ENCODE assay signal across 1 cellular context in genomic region chr17:59963738-59964454, GRCh38.
TF ChIP-seq lines count a peak whose summit lies in the region.

No MANE protein-coding gene starts in this region.

TF ChIP-seq in HepG2, 621 proteins besides CTCF, POLR2A, EP300 and RAD21 (continued from another document and continues in another):
- TF ChIP-seq, protein P1, sequence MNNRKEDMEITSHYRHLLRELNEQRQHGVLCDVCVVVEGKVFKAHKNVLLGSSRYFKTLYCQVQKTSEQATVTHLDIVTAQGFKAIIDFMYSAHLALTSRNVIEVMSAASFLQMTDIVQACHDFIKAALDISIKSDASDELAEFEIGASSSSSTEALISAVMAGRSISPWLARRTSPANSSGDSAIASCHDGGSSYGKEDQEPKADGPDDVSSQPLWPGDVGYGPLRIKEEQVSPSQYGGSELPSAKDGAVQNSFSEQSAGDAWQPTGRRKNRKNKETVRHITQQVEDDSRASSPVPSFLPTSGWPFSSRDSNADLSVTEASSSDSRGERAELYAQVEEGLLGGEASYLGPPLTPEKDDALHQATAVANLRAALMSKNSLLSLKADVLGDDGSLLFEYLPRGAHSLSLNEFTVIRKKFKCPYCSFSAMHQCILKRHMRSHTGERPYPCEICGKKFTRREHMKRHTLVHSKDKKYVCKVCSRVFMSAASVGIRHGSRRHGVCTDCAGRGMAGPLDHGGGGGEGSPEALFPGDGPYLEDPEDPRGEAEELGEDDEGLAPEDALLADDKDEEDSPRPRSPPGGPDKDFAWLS (CRISPR knock-in tag; IDR thresholded peaks at IDR 0.05; ENCODE audit: borderline replicate concordance) = no peak
- no peak for TF ChIP-seq RBAK (CRISPR knock-in tag; IDR thresholded peaks at IDR 0.05)
- no peak; the same call in 1 of the 2 replicates for TF ChIP-seq ZNF263 (CRISPR knock-in tag; IDR thresholded peaks at IDR 0.05)
- no peak for TF ChIP-seq ZNF850 (CRISPR knock-in tag; conservative IDR thresholded peaks at IDR 0.05)
- no peak for TF ChIP-seq MBNL3 (CRISPR knock-in tag; conservative IDR thresholded peaks at IDR 0.05)
- TF ChIP-seq CBX5 (CRISPR knock-in tag; IDR thresholded peaks at IDR 0.05; ENCODE audit: borderline replicate concordance) = no peak
- no peak for TF ChIP-seq NFYB (CRISPR knock-in tag; IDR thresholded peaks at IDR 0.05)
- no peak for TF ChIP-seq EZH2 (conservative IDR thresholded peaks at IDR 0.05; ENCODE audit: low read depth, low read length)
- no peak for TF ChIP-seq ATRX (CRISPR knock-in tag; IDR thresholded peaks at IDR 0.05; ENCODE audit: borderline replicate concordance)
- no peak for TF ChIP-seq SUZ12 (IDR thresholded peaks at IDR 0.05; ENCODE audit: low read depth, low read length)
- TF ChIP-seq KLF11 (CRISPR knock-in tag; IDR thresholded peaks at IDR 0.05) = no peak
- TF ChIP-seq CREB1 (IDR thresholded peaks at IDR 0.05) = no peak
- no peak for TF ChIP-seq CREB1 (CRISPR knock-in tag; IDR thresholded peaks at IDR 0.05)
- no peak for TF ChIP-seq POLR2AphosphoS2 (IDR thresholded peaks at IDR 0.05; ENCODE audit: low read depth, low read length)
- TF ChIP-seq BHLHE40 (IDR thresholded peaks at IDR 0.05; ENCODE audit: low read length) = no peak
- no peak for TF ChIP-seq KAT7 (CRISPR knock-in tag; IDR thresholded peaks at IDR 0.05; ENCODE audit: borderline replicate concordance)
- TF ChIP-seq ATAD3A (CRISPR knock-in tag; IDR thresholded peaks at IDR 0.05) = no peak
- no peak for TF ChIP-seq ARNT2 (CRISPR knock-in tag; IDR thresholded peaks at IDR 0.05; ENCODE audit: low read depth)
- TF ChIP-seq GZF1 (CRISPR knock-in tag; IDR thresholded peaks at IDR 0.05) = no peak
- TF ChIP-seq GATAD1 (CRISPR knock-in tag; IDR thresholded peaks at IDR 0.05) = 0 out of 2 replicates have a peak, but pooled peaks have one; percentile 7
- no peak for TF ChIP-seq AFF4 (CRISPR knock-in tag; IDR thresholded peaks at IDR 0.05)
- TF ChIP-seq, protein P2, sequence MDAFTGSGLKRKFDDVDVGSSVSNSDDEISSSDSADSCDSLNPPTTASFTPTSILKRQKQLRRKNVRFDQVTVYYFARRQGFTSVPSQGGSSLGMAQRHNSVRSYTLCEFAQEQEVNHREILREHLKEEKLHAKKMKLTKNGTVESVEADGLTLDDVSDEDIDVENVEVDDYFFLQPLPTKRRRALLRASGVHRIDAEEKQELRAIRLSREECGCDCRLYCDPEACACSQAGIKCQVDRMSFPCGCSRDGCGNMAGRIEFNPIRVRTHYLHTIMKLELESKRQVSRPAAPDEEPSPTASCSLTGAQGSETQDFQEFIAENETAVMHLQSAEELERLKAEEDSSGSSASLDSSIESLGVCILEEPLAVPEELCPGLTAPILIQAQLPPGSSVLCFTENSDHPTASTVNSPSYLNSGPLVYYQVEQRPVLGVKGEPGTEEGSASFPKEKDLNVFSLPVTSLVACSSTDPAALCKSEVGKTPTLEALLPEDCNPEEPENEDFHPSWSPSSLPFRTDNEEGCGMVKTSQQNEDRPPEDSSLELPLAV (CRISPR knock-in tag; conservative IDR thresholded peaks at IDR 0.05; ENCODE audit: low read depth) = no peak
- no peak for TF ChIP-seq ZNF674 (CRISPR knock-in tag; IDR thresholded peaks at IDR 0.05; ENCODE audit: low read depth)
- TF ChIP-seq PHF21A (CRISPR knock-in tag; IDR thresholded peaks at IDR 0.05) = no peak
- no peak for TF ChIP-seq ZC3H4 (CRISPR knock-in tag; IDR thresholded peaks at IDR 0.05; ENCODE audit: borderline replicate concordance)
- no peak for TF ChIP-seq ZNF343 (CRISPR knock-in tag; IDR thresholded peaks at IDR 0.05)
- no peak for TF ChIP-seq ZFX (CRISPR knock-in tag; IDR thresholded peaks at IDR 0.05; ENCODE audit: low read depth)
- no peak for TF ChIP-seq SRF (IDR thresholded peaks at IDR 0.05; ENCODE audit: low read depth, low read length)
- no peak for TF ChIP-seq U2AF1 (optimal IDR thresholded peaks at IDR 0.05; ENCODE audit: low read depth, low read length)
- TF ChIP-seq REXO4 (CRISPR knock-in tag; IDR thresholded peaks at IDR 0.05; ENCODE audit: borderline replicate concordance) = no peak
- TF ChIP-seq ZNF260 (CRISPR knock-in tag; IDR thresholded peaks at IDR 0.05; ENCODE audit: borderline replicate concordance, low read depth) = no peak
- TF ChIP-seq NFE2L1 (CRISPR knock-in tag; IDR thresholded peaks at IDR 0.05; ENCODE audit: borderline replicate concordance) = no peak
- TF ChIP-seq, protein P3, sequence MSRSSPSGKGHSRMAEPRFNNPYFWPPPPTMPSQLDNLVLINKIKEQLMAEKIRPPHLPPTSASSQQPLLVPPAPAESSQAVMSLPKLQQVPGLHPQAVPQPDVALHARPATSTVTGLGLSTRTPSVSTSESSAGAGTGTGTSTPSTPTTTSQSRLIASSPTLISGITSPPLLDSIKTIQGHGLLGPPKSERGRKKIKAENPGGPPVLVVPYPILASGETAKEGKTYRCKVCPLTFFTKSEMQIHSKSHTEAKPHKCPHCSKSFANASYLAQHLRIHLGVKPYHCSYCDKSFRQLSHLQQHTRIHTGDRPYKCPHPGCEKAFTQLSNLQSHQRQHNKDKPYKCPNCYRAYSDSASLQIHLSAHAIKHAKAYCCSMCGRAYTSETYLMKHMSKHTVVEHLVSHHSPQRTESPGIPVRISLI (CRISPR knock-in tag; IDR thresholded peaks at IDR 0.05; ENCODE audit: borderline replicate concordance) = no peak
- no peak for TF ChIP-seq SIN3B (IDR thresholded peaks at IDR 0.05; ENCODE audit: low read length)
- TF ChIP-seq, protein P4, sequence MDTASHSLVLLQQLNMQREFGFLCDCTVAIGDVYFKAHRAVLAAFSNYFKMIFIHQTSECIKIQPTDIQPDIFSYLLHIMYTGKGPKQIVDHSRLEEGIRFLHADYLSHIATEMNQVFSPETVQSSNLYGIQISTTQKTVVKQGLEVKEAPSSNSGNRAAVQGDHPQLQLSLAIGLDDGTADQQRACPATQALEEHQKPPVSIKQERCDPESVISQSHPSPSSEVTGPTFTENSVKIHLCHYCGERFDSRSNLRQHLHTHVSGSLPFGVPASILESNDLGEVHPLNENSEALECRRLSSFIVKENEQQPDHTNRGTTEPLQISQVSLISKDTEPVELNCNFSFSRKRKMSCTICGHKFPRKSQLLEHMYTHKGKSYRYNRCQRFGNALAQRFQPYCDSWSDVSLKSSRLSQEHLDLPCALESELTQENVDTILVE (CRISPR knock-in tag; IDR thresholded peaks at IDR 0.05) = 0 out of 2 replicates have a peak, but pooled peaks have one; percentile 11
- TF ChIP-seq, protein P5, sequence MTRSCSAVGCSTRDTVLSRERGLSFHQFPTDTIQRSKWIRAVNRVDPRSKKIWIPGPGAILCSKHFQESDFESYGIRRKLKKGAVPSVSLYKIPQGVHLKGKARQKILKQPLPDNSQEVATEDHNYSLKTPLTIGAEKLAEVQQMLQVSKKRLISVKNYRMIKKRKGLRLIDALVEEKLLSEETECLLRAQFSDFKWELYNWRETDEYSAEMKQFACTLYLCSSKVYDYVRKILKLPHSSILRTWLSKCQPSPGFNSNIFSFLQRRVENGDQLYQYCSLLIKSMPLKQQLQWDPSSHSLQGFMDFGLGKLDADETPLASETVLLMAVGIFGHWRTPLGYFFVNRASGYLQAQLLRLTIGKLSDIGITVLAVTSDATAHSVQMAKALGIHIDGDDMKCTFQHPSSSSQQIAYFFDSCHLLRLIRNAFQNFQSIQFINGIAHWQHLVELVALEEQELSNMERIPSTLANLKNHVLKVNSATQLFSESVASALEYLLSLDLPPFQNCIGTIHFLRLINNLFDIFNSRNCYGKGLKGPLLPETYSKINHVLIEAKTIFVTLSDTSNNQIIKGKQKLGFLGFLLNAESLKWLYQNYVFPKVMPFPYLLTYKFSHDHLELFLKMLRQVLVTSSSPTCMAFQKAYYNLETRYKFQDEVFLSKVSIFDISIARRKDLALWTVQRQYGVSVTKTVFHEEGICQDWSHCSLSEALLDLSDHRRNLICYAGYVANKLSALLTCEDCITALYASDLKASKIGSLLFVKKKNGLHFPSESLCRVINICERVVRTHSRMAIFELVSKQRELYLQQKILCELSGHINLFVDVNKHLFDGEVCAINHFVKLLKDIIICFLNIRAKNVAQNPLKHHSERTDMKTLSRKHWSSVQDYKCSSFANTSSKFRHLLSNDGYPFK (CRISPR knock-in tag; IDR thresholded peaks at IDR 0.05; ENCODE audit: borderline replicate concordance) = no peak
- TF ChIP-seq, protein P6, sequence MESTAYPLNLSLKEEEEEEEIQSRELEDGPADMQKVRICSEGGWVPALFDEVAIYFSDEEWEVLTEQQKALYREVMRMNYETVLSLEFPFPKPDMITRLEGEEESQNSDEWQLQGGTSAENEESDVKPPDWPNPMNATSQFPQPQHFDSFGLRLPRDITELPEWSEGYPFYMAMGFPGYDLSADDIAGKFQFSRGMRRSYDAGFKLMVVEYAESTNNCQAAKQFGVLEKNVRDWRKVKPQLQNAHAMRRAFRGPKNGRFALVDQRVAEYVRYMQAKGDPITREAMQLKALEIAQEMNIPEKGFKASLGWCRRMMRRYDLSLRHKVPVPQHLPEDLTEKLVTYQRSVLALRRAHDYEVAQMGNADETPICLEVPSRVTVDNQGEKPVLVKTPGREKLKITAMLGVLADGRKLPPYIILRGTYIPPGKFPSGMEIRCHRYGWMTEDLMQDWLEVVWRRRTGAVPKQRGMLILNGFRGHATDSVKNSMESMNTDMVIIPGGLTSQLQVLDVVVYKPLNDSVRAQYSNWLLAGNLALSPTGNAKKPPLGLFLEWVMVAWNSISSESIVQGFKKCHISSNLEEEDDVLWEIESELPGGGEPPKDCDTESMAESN (CRISPR knock-in tag; conservative IDR thresholded peaks at IDR 0.05) = no peak
- no peak for TF ChIP-seq PITX1 (CRISPR knock-in tag; IDR thresholded peaks at IDR 0.05)
- TF ChIP-seq ZNF230 (CRISPR knock-in tag; IDR thresholded peaks at IDR 0.05) = no peak
- TF ChIP-seq, protein P7, sequence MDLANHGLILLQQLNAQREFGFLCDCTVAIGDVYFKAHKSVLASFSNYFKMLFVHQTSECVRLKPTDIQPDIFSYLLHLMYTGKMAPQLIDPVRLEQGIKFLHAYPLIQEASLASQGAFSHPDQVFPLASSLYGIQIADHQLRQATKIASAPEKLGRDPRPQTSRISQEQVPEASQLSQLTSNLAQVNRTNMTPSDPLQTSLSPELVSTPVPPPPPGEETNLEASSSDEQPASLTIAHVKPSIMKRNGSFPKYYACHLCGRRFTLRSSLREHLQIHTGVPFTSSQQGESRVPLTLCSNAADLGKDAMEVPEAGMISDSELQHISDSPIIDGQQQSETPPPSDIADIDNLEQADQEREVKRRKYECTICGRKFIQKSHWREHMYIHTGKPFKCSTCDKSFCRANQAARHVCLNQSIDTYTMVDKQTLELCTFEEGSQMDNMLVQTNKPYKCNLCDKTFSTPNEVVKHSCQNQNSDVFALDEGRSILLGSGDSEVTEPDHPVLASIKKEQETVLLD (CRISPR knock-in tag; IDR thresholded peaks at IDR 0.05; ENCODE audit: low read depth) = no peak
- TF ChIP-seq REST (IDR thresholded peaks at IDR 0.05; ENCODE audit: borderline replicate concordance in 1 of 2, low read depth in 1 of 2, low read length in 2 of 2) = no peak
- TF ChIP-seq RAD51 (IDR thresholded peaks at IDR 0.05; ENCODE audit: borderline replicate concordance) = no peak
- TF ChIP-seq ZNF251 (CRISPR knock-in tag; IDR thresholded peaks at IDR 0.05) = no peak
- TF ChIP-seq ZNF782 (CRISPR knock-in tag; IDR thresholded peaks at IDR 0.05; ENCODE audit: borderline replicate concordance) = no peak
- no peak for TF ChIP-seq KDM6A (CRISPR knock-in tag; IDR thresholded peaks at IDR 0.05; ENCODE audit: low read depth)
